25 cellular contexts compared by ENCODE assay signal in the genomic region with DNA sequence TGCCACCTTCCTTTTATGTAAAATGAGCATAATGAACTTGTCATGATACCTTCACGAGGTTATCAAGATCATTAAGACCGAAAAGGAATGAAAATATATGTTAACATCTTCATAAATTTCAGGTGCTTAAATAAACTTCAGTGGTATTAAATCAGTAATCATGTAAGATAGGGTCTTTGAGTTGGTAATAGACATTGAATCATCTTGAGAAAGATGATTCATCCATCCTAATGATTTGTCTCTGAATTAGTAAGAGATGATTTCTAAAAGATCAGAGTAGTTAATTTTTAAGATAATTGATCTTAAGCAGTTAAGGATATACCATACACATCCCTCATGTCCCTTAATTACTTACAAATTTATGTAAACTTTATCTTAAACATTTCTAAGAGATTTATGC.
"Had no signal": no experiment of that assay in that cellular context is flagged by ENCODE, and none has a peak within 500 bp of the region (broad histone marks: within the 10 kb centered on the region; RNA-seq: fewer than 3 reads in every experiment).

No MANE protein-coding gene starts in this region.

- H3K4me3 ChIP-seq: SJSA1 had no signal

- H3K27me3 Mint-ChIP-seq: activated B cell treated with CpG ODN at 0.5 μM for 24 hours; activated CD4-positive, alpha-beta memory T cell treated with anti-CD3 and anti-CD28 coated beads, Interleukin-2, amount 10 ng/mL, durations not matched to agents 7 days and 5 days; activated CD4-positive, alpha-beta T cell treated with anti-CD3 and anti-CD28 coated beads for 36 hours; activated naive CD4-positive, alpha-beta T cell treated with anti-CD3 and anti-CD28 coated beads, Interleukin-2, amount 10 ng/mL, durations not matched to agents 7 days and 5 days had no signal

- DNase-seq: activated B cell treated with CpG ODN at 0.5 μM for 24 hours; activated CD4-positive, alpha-beta memory T cell treated with anti-CD3 and anti-CD28 coated beads, Interleukin-2, amount 10 ng/mL, durations not matched to agents 7 days and 5 days; activated CD4-positive, alpha-beta T cell treated with anti-CD3 and anti-CD28 coated beads for 36 hours; activated CD4-positive, alpha-beta T cell treated with anti-CD3 and anti-CD28 coated beads, Interleukin-2, amount 50 U/mL, for 1 hour; activated CD8-positive, alpha-beta memory T cell treated with anti-CD3 and anti-CD28 coated beads, Interleukin-2, amount 50 U/mL, for 48 hours; activated gamma-delta T cell; activated naive CD4-positive, alpha-beta T cell treated with anti-CD3 and anti-CD28 coated beads, Interleukin-2, amount 10 ng/mL, durations not matched to agents 7 days and 5 days; activated T-cell treated with anti-CD3 and anti-CD28 coated beads, Interleukin-2, amount 50 U/mL, for 4 hours; brain microvascular endothelial cell; cerebellar nuclear complex; Kasumi-1; KBM-7; NCI-H1048; NCI-H146; NCI-H187 treated with DMSO at 0.1 percent for 48 hours; NCI-H2081 treated with DMSO at 0.1 percent for 48 hours; NCI-H446; NCI-H524; PC-3; SHP77; T-helper 9 cell had no signal

- H3K4me1 Mint-ChIP-seq: activated B cell treated with CpG ODN at 0.5 μM for 24 hours; activated naive CD4-positive, alpha-beta T cell treated with anti-CD3 and anti-CD28 coated beads, Interleukin-2, amount 10 ng/mL, durations not matched to agents 7 days and 5 days had no signal

- FAIRE-seq: RCC 7860, TTC549 had no signal

- H3K27ac ChIP-seq: brain microvascular endothelial cell, SJSA1 had no signal

- H3K4me3 Mint-ChIP-seq: activated B cell treated with CpG ODN at 0.5 μM for 24 hours; activated CD4-positive, alpha-beta memory T cell treated with anti-CD3 and anti-CD28 coated beads, Interleukin-2, amount 10 ng/mL, durations not matched to agents 7 days and 5 days; activated CD4-positive, alpha-beta T cell treated with anti-CD3 and anti-CD28 coated beads for 36 hours; activated naive CD4-positive, alpha-beta T cell treated with anti-CD3 and anti-CD28 coated beads, Interleukin-2, amount 10 ng/mL, durations not matched to agents 7 days and 5 days; activated T-cell treated with anti-CD3 and anti-CD28 coated beads, Interleukin-2, amount 50 U/mL, for 4 hours; T-helper 1 cell treated with Interleukin-12 subunit alpha and Interleukin-12 subunit beta and Interleukin-4 antibody, amounts not matched to agents 30 μg/mL and 1 μg/mL, for 36 hours had no signal

- ATAC-seq: activated CD4-positive, alpha-beta T cell treated with anti-CD3 and anti-CD28 coated beads for 36 hours; activated T-cell treated with anti-CD3 and anti-CD28 coated beads, Interleukin-2, amount 50 U/mL, for 4 hours; PC-3 had no signal

- H3K27ac Mint-ChIP-seq: activated B cell treated with CpG ODN at 0.5 μM for 24 hours; activated CD4-positive, alpha-beta memory T cell treated with anti-CD3 and anti-CD28 coated beads, Interleukin-2, amount 10 ng/mL, durations not matched to agents 7 days and 5 days; activated naive CD4-positive, alpha-beta T cell treated with anti-CD3 and anti-CD28 coated beads, Interleukin-2, amount 10 ng/mL, durations not matched to agents 7 days and 5 days; T-helper 1 cell treated with Interleukin-12 subunit alpha and Interleukin-12 subunit beta and Interleukin-4 antibody, amounts not matched to agents 30 μg/mL and 1 μg/mL, for 36 hours had no signal

- H3K9me3 Mint-ChIP-seq: activated B cell treated with CpG ODN at 0.5 μM for 24 hours; activated CD4-positive, alpha-beta memory T cell treated with anti-CD3 and anti-CD28 coated beads, Interleukin-2, amount 10 ng/mL, durations not matched to agents 7 days and 5 days; activated naive CD4-positive, alpha-beta T cell treated with anti-CD3 and anti-CD28 coated beads, Interleukin-2, amount 10 ng/mL, durations not matched to agents 7 days and 5 days; activated T-cell treated with anti-CD3 and anti-CD28 coated beads, Interleukin-2, amount 50 U/mL, for 4 hours; T-helper 1 cell treated with Interleukin-12 subunit alpha and Interleukin-12 subunit beta and Interleukin-4 antibody, amounts not matched to agents 30 μg/mL and 1 μg/mL, for 36 hours had no signal

- H3K9me3 ChIP-seq: SJSA1 had no signal

- H3K27me3 ChIP-seq: brain microvascular endothelial cell, SJSA1 had no signal
